In genomic region chr7:151028131-151028947, GRCh38 we compare ENCODE assay signal across 1 cellular context.
A peak's percentile ranks its signal among the peaks of the same experiment; 100 is the strongest.
TF ChIP-seq lines count a peak whose summit lies in the region.

TSS of gene ABCB8 (plus strand) at chr7:151028450. CDS start at chr7:151028516, 66 bp downstream.

TF ChIP-seq in K562, 482 proteins besides CTCF, POLR2A, EP300 and RAD21 (continued from another document and continues in another):
- TF ChIP-seq ZNF232 (CRISPR knock-in tag; IDR thresholded peaks at IDR 0.05) (peak; percentile 56), CBX5 (IDR thresholded peaks at IDR 0.05; ENCODE audit: borderline replicate concordance, low read depth) (no peak), SIN3B (IDR thresholded peaks at IDR 0.05; ENCODE audit: low read depth) (peak; percentile 99), SMARCA5 (IDR thresholded peaks at IDR 0.05) (no peak), POLR2B (IDR thresholded peaks at IDR 0.05; ENCODE audit: low read depth, partially characterized antibody) (peak; percentile 62), SRF (CRISPR knock-in tag; IDR thresholded peaks at IDR 0.05) (peak in 1 of 2 experiments; percentile 72; a peak in 2 of 4 replicates), BACH1 (tag; IDR thresholded peaks at IDR 0.05) (0 out of 2 replicates have a peak, but pooled peaks have one; percentile 1), GMEB1 (CRISPR knock-in tag; IDR thresholded peaks at IDR 0.05) (peak; percentile 39), ZNF133 (CRISPR knock-in tag; IDR thresholded peaks at IDR 0.05) (no peak), XRCC3 (IDR thresholded peaks at IDR 0.05) (no peak), HMBOX1 (IDR thresholded peaks at IDR 0.05) (no peak), PATZ1 (CRISPR knock-in tag; IDR thresholded peaks at IDR 0.05; ENCODE audit: borderline replicate concordance) (no peak), NFXL1 (CRISPR knock-in tag; IDR thresholded peaks at IDR 0.05) (no peak), ZNF444 (CRISPR knock-in tag; IDR thresholded peaks at IDR 0.05) (no peak), ZNF551 (CRISPR knock-in tag; IDR thresholded peaks at IDR 0.05) (no peak), POLR2H (tag; IDR thresholded peaks at IDR 0.05; ENCODE audit: low read depth) (no peak), ZNF561 (CRISPR knock-in tag; conservative IDR thresholded peaks at IDR 0.05) (no peak), GABPA (tag; conservative IDR thresholded peaks at IDR 0.05; ENCODE audit: low read depth) (peak; percentile 80), FOXP1 (CRISPR knock-in tag; IDR thresholded peaks at IDR 0.05) (0 out of 2 replicates have a peak, but pooled peaks have one; percentile 28), PHF8 (IDR thresholded peaks at IDR 0.05; ENCODE audit: borderline replicate concordance, low read length) (peak; percentile 82; the same call in 1 of the 2 replicates), GATA2 (CRISPR knock-in tag; IDR thresholded peaks at IDR 0.05) (no peak), IRF1 (CRISPR knock-in tag; IDR thresholded peaks at IDR 0.05; ENCODE audit: borderline replicate concordance) (no peak), HCFC1 (IDR thresholded peaks at IDR 0.05; ENCODE audit: low read depth, low read length) (peak; percentile 96), THRA (IDR thresholded peaks at IDR 0.05) (no peak), ZNF785 (CRISPR knock-in tag; IDR thresholded peaks at IDR 0.05) (no peak), PBX2 (CRISPR knock-in tag; IDR thresholded peaks at IDR 0.05; ENCODE audit: low read depth) (peak; percentile 85), PBX2 (tag; conservative IDR thresholded peaks at IDR 0.05; ENCODE audit: low read depth) (peak; percentile 99), TSHZ1 (CRISPR knock-in tag; IDR thresholded peaks at IDR 0.05) (no peak), SP1 (CRISPR knock-in tag; IDR thresholded peaks at IDR 0.05) (peak; percentile 97), MED1 (CRISPR knock-in tag; IDR thresholded peaks at IDR 0.05; ENCODE audit: borderline replicate concordance) (no peak), ZBTB40 (IDR thresholded peaks at IDR 0.05) (peak; percentile 62), ZBTB40 (CRISPR knock-in tag; IDR thresholded peaks at IDR 0.05) (no peak), TRIM25 (IDR thresholded peaks at IDR 0.05; ENCODE audit: borderline replicate concordance) (no peak), CXXC5 (CRISPR knock-in tag; IDR thresholded peaks at IDR 0.05) (peak; percentile 83)
